In the genomic region with DNA sequence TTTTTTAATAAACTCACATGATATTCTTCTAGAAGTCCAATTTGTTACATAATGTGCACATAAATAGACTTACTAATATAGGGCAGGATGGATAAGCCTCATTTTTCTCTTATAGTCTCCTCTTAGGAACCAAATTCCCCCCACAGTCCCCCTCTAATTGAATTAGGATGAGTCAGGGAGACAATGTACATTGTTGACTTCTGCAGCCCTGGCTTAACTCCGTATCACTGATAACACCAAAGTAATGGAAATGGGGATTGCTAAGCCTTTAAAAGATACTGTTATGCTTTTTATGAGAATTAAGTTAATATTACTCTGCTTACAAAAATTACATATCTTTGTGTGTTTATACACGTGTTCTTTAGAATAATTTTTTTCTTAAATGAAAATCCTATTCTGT, we compare ENCODE assay signal across 21 cellular contexts.
"Had no signal": no experiment of that assay in that cellular context is flagged by ENCODE, and none has a peak within 500 bp of the region (broad histone marks: within the 10 kb centered on the region; RNA-seq: fewer than 3 reads in every experiment).

No MANE protein-coding gene starts in this region.

- H3K27me3 ChIP-seq: body of pancreas, neural progenitor cell, uterus had no signal

- H3K9me3 ChIP-seq: body of pancreas, mucosa of descending colon, spleen, transverse colon, uterus had no signal

- H3K9ac ChIP-seq: neural progenitor cell had no signal

- H3K4me3 ChIP-seq: body of pancreas, mucosa of descending colon, neural progenitor cell, spleen, transverse colon, uterus had no signal

- H2AFZ ChIP-seq: neural progenitor cell had no signal

- H3K36me3 ChIP-seq: neural progenitor cell, spleen, transverse colon, uterus had no signal

- DNase-seq: activated CD4-positive, alpha-beta T cell treated with anti-CD3 and anti-CD28 coated beads, Interleukin-2, amount 10 ng/mL, durations not matched to agents 24 days and 14 days; activated CD8-positive, alpha-beta T cell treated with anti-CD3 and anti-CD28 coated beads for 36 hours; activated naive CD4-positive, alpha-beta T cell; activated T-cell treated with anti-CD3 and anti-CD28 coated beads, Interleukin-2, amount 50 U/mL, for 1 hour; body of pancreas; caudate nucleus; effector memory CD8-positive, alpha-beta T cell; foreskin fibroblast; glutamatergic neuron; kidney; mucosa of descending colon; naive B cell; spleen; stimulated activated CD4-positive, alpha-beta T cell treated with anti-CD3 and anti-CD28 coated beads, Interleukin-4, amount 100 ng/mL, for 4 hours; substantia nigra; transverse colon; uterus had no signal

- H3K4me1 ChIP-seq: body of pancreas, uterus had no signal

- ATAC-seq: activated CD8-positive, alpha-beta T cell treated with anti-CD3 and anti-CD28 coated beads for 36 hours; activated T-helper 17 cell treated with anti-CD3 and anti-CD28 coated beads, Interleukin-2, amount 50 U/mL, for 72 hours; body of pancreas; effector memory CD8-positive, alpha-beta T cell; mucosa of descending colon; sciatic nerve; stimulated activated memory B cell treated with anti-CD40 and anti-IgM and Interleukin-4, amounts not matched to agents 10 μg/mL and 1 μg/mL and 100 μg/mL, for 72 hours had no signal

- H3K27ac ChIP-seq: body of pancreas, neural progenitor cell, spleen, transverse colon, uterus had no signal

- H3K4me2 ChIP-seq: neural progenitor cell had no signal
